8 cellular contexts compared by ENCODE assay signal in genomic region chr1:40449684-40450490, GRCh38. TPM values are rescaled to one million over a fixed set of nuclear protein-coding genes. Genes with fewer than 3 reads are reported as not detected.
DNase-seq lines count a peak whose midpoint lies in the region; ATAC-seq and TF ChIP-seq lines count a peak whose summit lies in the region.

ZFP69B (plus strand) TSS chr1:40450476; CDS start chr1:40450962, 486 bp downstream.

- peaks cover 27% of the 10 kb centered on the region for H3K4me1 Mint-ChIP-seq in neural crest cell
- H3K4me1 Mint-ChIP-seq in stimulated activated naive CD8-positive, alpha-beta T cell treated with anti-CD3 and anti-CD28 coated beads, Interleukin-15, amount 100 ng/mL, for 72 hours = peaks cover 53% of the 10 kb centered on the region

- DNase-seq in ELF-1 (ENCODE audit: low read depth, low spot score) (peak; percentile 95), H4 (ENCODE audit: low spot score) (peak; percentile 92), RWPE2 (ENCODE audit: low spot score) (peak; percentile 81), activated gamma-delta T cell (lab: John Stamatoyannopoulos, UW) (peak; percentile 85), foreskin fibroblast (peak; percentile 90 to 97), neural crest cell (ENCODE audit: low read depth, low spot score) (peak; percentile 96)
- peak; percentile 96 for DNase-seq in stimulated activated naive CD8-positive, alpha-beta T cell treated with anti-CD3 and anti-CD28 coated beads, Interleukin-15, amount 100 ng/mL, for 72 hours

- peak within 1 kb of the TSS; percentile 75 for H3K27ac ChIP-seq in RWPE2 (ENCODE audit: poor library complexity, severe bottlenecking)

- H3K36me3 Mint-ChIP-seq in neural crest cell (ENCODE audit: low read depth) = peaks cover 44% of the 10 kb centered on the region

- no peaks in the 10 kb centered on the region for H3K9me2 ChIP-seq in Loucy (replicated peaks; ENCODE audit: low read depth, low read length)

- no peaks in the 10 kb centered on the region for H3K27me3 Mint-ChIP-seq in neural crest cell (ENCODE audit: low read depth)
- H3K27me3 Mint-ChIP-seq in stimulated activated naive CD8-positive, alpha-beta T cell treated with anti-CD3 and anti-CD28 coated beads, Interleukin-15, amount 100 ng/mL, for 72 hours = no peaks in the 10 kb centered on the region

- peak within 1 kb of the TSS; percentile 96 for H2AFZ ChIP-seq in Loucy (ENCODE audit: low read length)

- H3K79me2 ChIP-seq in Loucy (ENCODE audit: insufficient read depth, low read length) = peaks cover 6% of the 10 kb centered on the region

- H3K36me3 ChIP-seq in Loucy (ENCODE audit: insufficient read depth, low read length) (no peaks in the 10 kb centered on the region), RWPE2 (ENCODE audit: low read depth) (peaks cover 10% of the 10 kb centered on the region; the same call in 1 of the 2 replicates)

- H3K9me3 Mint-ChIP-seq in neural crest cell = peaks cover 21% of the 10 kb centered on the region
- H3K9me3 Mint-ChIP-seq in stimulated activated naive CD8-positive, alpha-beta T cell treated with anti-CD3 and anti-CD28 coated beads, Interleukin-15, amount 100 ng/mL, for 72 hours = peaks cover 36 to 45% of the 10 kb centered on the region in 2 donors

- H3K4me1 ChIP-seq in Loucy (ENCODE audit: insufficient read depth, low read length, poor library complexity, severe bottlenecking) (peaks cover 25% of the 10 kb centered on the region), RWPE2 (ENCODE audit: insufficient read depth, poor library complexity, severe bottlenecking) (peaks cover 3% of the 10 kb centered on the region)

- H3K27me3 ChIP-seq in Loucy (ENCODE audit: insufficient read depth, low read length, poor library complexity, severe bottlenecking) = no peaks in the 10 kb centered on the region
- no peaks in the 10 kb centered on the region for H3K27me3 ChIP-seq in RWPE2 (ENCODE audit: insufficient read depth, poor library complexity, severe bottlenecking)

- ATAC-seq in RWPE2 (ENCODE audit: low read depth) = peak; percentile 95
- peak; percentile 81 for ATAC-seq in stimulated activated naive CD8-positive, alpha-beta T cell treated with anti-CD3 and anti-CD28 coated beads, Interleukin-15, amount 100 ng/mL, for 72 hours

- TF ChIP-seq CTCF in Loucy (conservative IDR thresholded peaks at IDR 0.05; ENCODE audit: low read length) = no peak
- no peak for TF ChIP-seq CTCF in RWPE2 (IDR thresholded peaks at IDR 0.05; ENCODE audit: poor library complexity, severe bottlenecking)
- no peak for TF ChIP-seq CTCF in foreskin fibroblast (IDR thresholded peaks at IDR 0.05; ENCODE audit: low read depth, low read length)
- TF ChIP-seq CTCF in neural crest cell (conservative IDR thresholded peaks at IDR 0.05) = no peak

- H4K20me1 ChIP-seq in Loucy (ENCODE audit: insufficient read depth, low read length, poor library complexity, severe bottlenecking) = no peaks in the 10 kb centered on the region

- H3K4me3 Mint-ChIP-seq in neural crest cell = peak within 1 kb of the TSS; percentile 94
- peak within 1 kb of the TSS; percentile 82 to 84 for H3K4me3 Mint-ChIP-seq in stimulated activated naive CD8-positive, alpha-beta T cell treated with anti-CD3 and anti-CD28 coated beads, Interleukin-15, amount 100 ng/mL, for 72 hours

- peak within 1 kb of the TSS; percentile 76 for H3K9ac ChIP-seq in Loucy (ENCODE audit: low read depth, low read length, poor library complexity, severe bottlenecking)

- peak within 1 kb of the TSS; percentile 98 for H3K27ac Mint-ChIP-seq in neural crest cell (ENCODE audit: unreplicated experiment)
- peak within 1 kb of the TSS; percentile 97 to 98 for H3K27ac Mint-ChIP-seq in stimulated activated naive CD8-positive, alpha-beta T cell treated with anti-CD3 and anti-CD28 coated beads, Interleukin-15, amount 100 ng/mL, for 72 hours

- H3K4me2 ChIP-seq in Loucy (ENCODE audit: low read depth, low read length, poor library complexity, severe bottlenecking) = peak within 1 kb of the TSS; percentile 78

- H3K4me3 ChIP-seq in Loucy (ENCODE audit: low read length, poor library complexity, severe bottlenecking) (peak within 1 kb of the TSS; percentile 83), RWPE2 (ENCODE audit: severe bottlenecking) (peak within 1 kb of the TSS; percentile 43), foreskin fibroblast (ENCODE audit: low read depth in 1 of 2, low read length in 2 of 2) (peak within 1 kb of the TSS; percentile 58 to 83)

- 0 out of 2 replicates have a peak, but pooled peaks cover 6% of the 10 kb centered on the region for H3K9me3 ChIP-seq in Loucy (ENCODE audit: insufficient read depth, low read depth, low read length)
- H3K9me3 ChIP-seq in RWPE2 (ENCODE audit: severe bottlenecking) = peaks cover 12% of the 10 kb centered on the region

- H3F3A ChIP-seq in Loucy (ENCODE audit: low read depth) = no peaks in the 10 kb centered on the region

RNA-seq across cellular contexts. Expression of gene ZFP69B, which starts in this region (rescaled TPM):
- total RNA-seq in H4 (2014; rRNA removed; shearing (Covaris generic)) = 3.5 and 5.2 TPM in 2 replicates
- total RNA-seq in neural crest cell = 14.3 and 15.7 TPM in 2 replicates

Comparison
In these comparisons a context has a peak if more than half of its experiments do, and no peak if none do; other contexts are left out.
1. Peak in every context shown above with its lines: DNase-seq, ATAC-seq, H3K4me3 ChIP-seq and H3K27ac ChIP-seq.